Comparison of ENCODE assay signal across 29 cellular contexts in genomic region chr11:111814106-111814505, GRCh38. TPM values are rescaled to one million over a fixed set of nuclear protein-coding genes. Genes with fewer than 3 reads are reported as not detected.
DNase-seq lines count a peak whose midpoint lies in the region; ATAC-seq, FAIRE-seq and TF ChIP-seq lines count a peak whose summit lies in the region.
"Had no signal": no experiment of that assay in that cellular context is flagged by ENCODE, and none has a peak within 500 bp of the region (broad histone marks: within the 10 kb centered on the region; RNA-seq: fewer than 3 reads in every experiment).

No MANE protein-coding gene starts in this region.

- H3K4me1 ChIP-seq in K562 (replicated peaks in 1 of 2; ENCODE audit: control insufficient read depth in 2 of 2, insufficient read depth in 2 of 2, low read length in 2 of 2) (no peaks in the 10 kb centered on the region), hepatocyte (ENCODE audit: insufficient read depth) (no peaks in the 10 kb centered on the region), smooth muscle cell (ENCODE audit: low read depth) (no peaks in the 10 kb centered on the region), foreskin keratinocyte (no peaks in the 10 kb centered on the region)

- H3K4me3 ChIP-seq in K562 (no peak overlapping the region), hepatocyte (no peak overlapping the region), smooth muscle cell (peak overlapping the region; percentile 35)
- H3K4me3 ChIP-seq: BLaER1 treated with 17β-estradiol and CSF1 and Interleukin-3, amounts not matched to agents 10 nM and 100 nM; lung had no signal

- no peak overlapping the region for H3K9ac ChIP-seq in K562 (ENCODE audit: insufficient read depth in 1 of 2, low read depth in 2 of 2, low read length in 2 of 2)
- H3K9ac ChIP-seq in smooth muscle cell (ENCODE audit: low read depth) = peak overlapping the region; percentile 64
- H3K9ac ChIP-seq: BLaER1 treated with 17β-estradiol and CSF1 and Interleukin-3, amounts not matched to agents 10 nM and 100 nM had no signal

- no peak; the same call in 2 of the 3 replicates for ATAC-seq in K562
- ATAC-seq in foreskin keratinocyte = no peak
- ATAC-seq: activated T-cell treated with anti-CD3 and anti-CD28 coated beads, Interleukin-2, amount 50 U/mL, for 72 hours had no signal

- H3K27me3 ChIP-seq in K562 (ENCODE audit: control insufficient read depth in 2 of 2, insufficient read depth in 2 of 2, low read length in 2 of 2) = no peaks in the 10 kb centered on the region
- H3K27me3 ChIP-seq in hepatocyte = no peaks in the 10 kb centered on the region
- H3K27me3 ChIP-seq in smooth muscle cell (ENCODE audit: low read depth) = no peaks in the 10 kb centered on the region
- H3K27me3 ChIP-seq in foreskin keratinocyte = no peaks in the 10 kb centered on the region
- H3K27me3 ChIP-seq: BLaER1 treated with 17β-estradiol and CSF1 and Interleukin-3, amounts not matched to agents 10 nM and 100 nM had no signal

- peaks cover 25% of the 10 kb centered on the region for H3F3A ChIP-seq in smooth muscle cell (ENCODE audit: low read depth)

- in situ Hi-C loops in K562 (cut with MboI) = no loop called here
- in situ Hi-C loops in G401 (cut with HindIII; ENCODE audit: low sequenced_read_pairs) = no loop called here

- no peaks in the 10 kb centered on the region for H3K9me3 Mint-ChIP-seq in activated CD4-positive, alpha-beta memory T cell treated with anti-CD3 and anti-CD28 coated beads for 36 hours
- H3K9me3 Mint-ChIP-seq: activated B cell treated with CpG ODN at 0.5 μM for 24 hours; activated T-cell treated with anti-CD3 and anti-CD28 coated beads, Interleukin-2, amount 50 U/mL, for 72 hours; H9; neural crest cell; stimulated activated naive CD8-positive, alpha-beta T cell treated with anti-CD3 and anti-CD28 coated beads, Interleukin-15, Interleukin-2, amounts not matched to agents 100 ng/mL and 50 ng/mL, for 24 hours; type B pancreatic cell had no signal

- TF ChIP-seq RAD21 in K562 (CRISPR knock-in tag; conservative IDR thresholded peaks at IDR 0.05 in 1 of 2, IDR thresholded peaks at IDR 0.05 in 1 of 2) = no peak

- TF ChIP-seq EP300 in K562 (IDR thresholded peaks at IDR 0.05; ENCODE audit: low read length) = no peak

- H3K36me3 ChIP-seq in K562 (ENCODE audit: control insufficient read depth, insufficient read depth, low read length) = no peaks in the 10 kb centered on the region
- H3K36me3 ChIP-seq in hepatocyte (replicated peaks; ENCODE audit: insufficient read depth, low read depth) = no peaks in the 10 kb centered on the region
- peaks cover 2% of the 10 kb centered on the region for H3K36me3 ChIP-seq in smooth muscle cell (ENCODE audit: low read depth)

- H3K4me2 ChIP-seq in K562 (ENCODE audit: insufficient read depth, low read length) = no peak overlapping the region
- H3K4me2 ChIP-seq in hepatocyte = no peak overlapping the region
- peak overlapping the region; percentile 83 for H3K4me2 ChIP-seq in smooth muscle cell
- H3K4me2 ChIP-seq: BLaER1 treated with 17β-estradiol and CSF1 and Interleukin-3, amounts not matched to agents 10 nM and 100 nM had no signal

- TF ChIP-seq CTCF in K562 (IDR thresholded peaks at IDR 0.05 in 2 of 3, conservative IDR thresholded peaks at IDR 0.05 in 1 of 3; ENCODE audit: insufficient read depth in 2 of 3, low read depth in 1 of 3, low read length in 3 of 3) (no peak), hepatocyte (IDR thresholded peaks at IDR 0.05; ENCODE audit: poor library complexity) (no peak), smooth muscle cell (IDR thresholded peaks at IDR 0.05; ENCODE audit: borderline replicate concordance, insufficient read depth, poor library complexity, severe bottlenecking) (no peak), foreskin keratinocyte (conservative IDR thresholded peaks at IDR 0.05) (no peak)

- H2AFZ ChIP-seq in K562 (ENCODE audit: low read depth, low read length) (no peak overlapping the region), hepatocyte (no peak overlapping the region), smooth muscle cell (ENCODE audit: low read depth) (no peak overlapping the region)

- no peak overlapping the region for H3K27ac ChIP-seq in K562 (ENCODE audit: extremely low read depth, low read depth, low read length)
- peak overlapping the region; percentile 14 for H3K27ac ChIP-seq in hepatocyte
- peak overlapping the region; percentile 91 for H3K27ac ChIP-seq in smooth muscle cell (ENCODE audit: low read depth)
- no peak overlapping the region for H3K27ac ChIP-seq in foreskin keratinocyte
- H3K27ac ChIP-seq: BLaER1 treated with 17β-estradiol and CSF1 and Interleukin-3, amounts not matched to agents 10 nM and 100 nM had no signal

- DNase-seq in GM12892 (ENCODE audit: insufficient read length) (no peak), K562 (ENCODE audit: extremely low read depth in 1 of 4, low spot score in 3 of 4) (no peak), hepatocyte (ENCODE audit: low spot score) (no peak), smooth muscle cell (lab: John Stamatoyannopoulos, UW; ENCODE audit: unreplicated experiment) (no peak), G401 (ENCODE audit: low spot score) (no peak), foreskin keratinocyte (no peak), NCI-H345 treated with DMSO at 0.1 percent for 48 hours (lab: John Stamatoyannopoulos, UW; ENCODE audit: unreplicated experiment) (no peak)
- no peak for DNase-seq in activated CD4-positive, alpha-beta memory T cell treated with anti-CD3 and anti-CD28 coated beads for 36 hours
- DNase-seq: activated B cell treated with CpG ODN at 0.5 μM for 24 hours; activated naive CD4-positive, alpha-beta T cell; activated T-cell treated with anti-CD3 and anti-CD28 coated beads, Interleukin-2, amount 50 U/mL, for 72 hours; amniotic stem cell; COR-L47; DND-41; H9; islet precursor cell; KBM-7; MM.1S; NCI-H2029; NCI-H526 treated with DMSO at 0.1 percent for 48 hours; posterior cingulate gyrus; SW 1271; T1000 had no signal

- FAIRE-seq in GM12892 (lab: Jason Lieb, UNC) (peak; percentile 36), K562 (lab: Jason Lieb, UNC) (no peak)
- FAIRE-seq: colon had no signal

- no peak overlapping the region for H3K4me3 Mint-ChIP-seq in activated CD4-positive, alpha-beta memory T cell treated with anti-CD3 and anti-CD28 coated beads for 36 hours
- H3K4me3 Mint-ChIP-seq: activated B cell treated with CpG ODN at 0.5 μM for 24 hours; activated T-cell treated with anti-CD3 and anti-CD28 coated beads, Interleukin-2, amount 50 U/mL, for 72 hours; H9; neural crest cell; stimulated activated naive CD8-positive, alpha-beta T cell treated with anti-CD3 and anti-CD28 coated beads, Interleukin-15, Interleukin-2, amounts not matched to agents 100 ng/mL and 50 ng/mL, for 24 hours had no signal

- no peaks in the 10 kb centered on the region for H3K9me1 ChIP-seq in K562 (ENCODE audit: control insufficient read depth, insufficient read depth, low read length)

- H3K79me2 ChIP-seq in K562 (ENCODE audit: control insufficient read depth, insufficient read depth, low read length) (no peaks in the 10 kb centered on the region), hepatocyte (peaks cover 4% of the 10 kb centered on the region), smooth muscle cell (ENCODE audit: low read depth) (peaks cover 40% of the 10 kb centered on the region)

- no TSS peak for BruUV-seq in K562 (replicated peaks; lab: Mats Ljungman, UMichigan)

- POLR2A ChIA-PET in K562 (lab: Yijun Ruan, JAX) = no interaction called here
- POLR2A ChIA-PET in activated CD4-positive, alpha-beta memory T cell treated with anti-CD3 and anti-CD28 coated beads for 36 hours (lab: Charles Lee) = no interaction called here

- no peaks in the 10 kb centered on the region for H3K9me3 ChIP-seq in K562 (replicated peaks; ENCODE audit: control insufficient read depth, insufficient read depth, low read depth, low read length)
- no peaks in the 10 kb centered on the region for H3K9me3 ChIP-seq in hepatocyte (ENCODE audit: low read depth)
- no peaks in the 10 kb centered on the region for H3K9me3 ChIP-seq in smooth muscle cell (replicated peaks; ENCODE audit: low read depth)

- H3K36me3 Mint-ChIP-seq in activated CD4-positive, alpha-beta memory T cell treated with anti-CD3 and anti-CD28 coated beads for 36 hours = peaks cover 2% of the 10 kb centered on the region

- H3K27me3 Mint-ChIP-seq in activated CD4-positive, alpha-beta memory T cell treated with anti-CD3 and anti-CD28 coated beads for 36 hours = no peaks in the 10 kb centered on the region
- H3K27me3 Mint-ChIP-seq: activated B cell treated with CpG ODN at 0.5 μM for 24 hours; stimulated activated naive CD8-positive, alpha-beta T cell treated with anti-CD3 and anti-CD28 coated beads, Interleukin-15, Interleukin-2, amounts not matched to agents 100 ng/mL and 50 ng/mL, for 24 hours; type B pancreatic cell had no signal

- H3K9me2 ChIP-seq in hepatocyte (replicated peaks; ENCODE audit: insufficient read depth) = no peaks in the 10 kb centered on the region

- CTCF ChIA-PET in K562 (lab: Yijun Ruan, JAX; ENCODE audit: low intra/inter-chr PET ratio) = no interaction called here
- CTCF ChIA-PET in activated CD4-positive, alpha-beta memory T cell treated with anti-CD3 and anti-CD28 coated beads for 36 hours (lab: Charles Lee) = no interaction called here

- intact Hi-C loops in K562 (cut with micrococcal nuclease) = no loop called here
- intact Hi-C loops in activated CD4-positive, alpha-beta memory T cell treated with anti-CD3 and anti-CD28 coated beads for 36 hours (cut with micrococcal nuclease) = no loop called here

- 67% methylated on average over 1 of the region's 1 CpG for WGBS in K562 (ENCODE audit: insufficient coverage, low coverage, missing lambda C conversion rate)
- WGBS in hepatocyte (ENCODE audit: low lambda C conversion rate, missing lambda C conversion rate) = 71% methylated on average over 1 of the region's 1 CpG
- 75% methylated on average over 1 of the region's 1 CpG for WGBS in smooth muscle cell (ENCODE audit: low lambda C conversion rate)

- H4K20me1 ChIP-seq in K562 (replicated peaks; ENCODE audit: control insufficient read depth, insufficient read depth, low read length) (no peaks in the 10 kb centered on the region), hepatocyte (ENCODE audit: insufficient read depth, poor library complexity, severe bottlenecking) (no peaks in the 10 kb centered on the region), smooth muscle cell (ENCODE audit: low read depth) (no peaks in the 10 kb centered on the region)
- H4K20me1 ChIP-seq: BLaER1 treated with 17β-estradiol and CSF1 and Interleukin-3, amounts not matched to agents 10 nM and 100 nM had no signal

- TF ChIP-seq POLR2A in GM12892 (IDR thresholded peaks at IDR 0.05; ENCODE audit: low read depth, low read length) (no peak), K562 (conservative IDR thresholded peaks at IDR 0.05) (no peak)

- peaks cover 3% of the 10 kb centered on the region for H3K4me1 Mint-ChIP-seq in activated CD4-positive, alpha-beta memory T cell treated with anti-CD3 and anti-CD28 coated beads for 36 hours (ENCODE audit: low read depth)
- H3K4me1 Mint-ChIP-seq: activated B cell treated with CpG ODN at 0.5 μM for 24 hours had no signal

- no peak overlapping the region for H3K27ac Mint-ChIP-seq in activated CD4-positive, alpha-beta memory T cell treated with anti-CD3 and anti-CD28 coated beads for 36 hours
- H3K27ac Mint-ChIP-seq: activated B cell treated with CpG ODN at 0.5 μM for 24 hours; H9; stimulated activated naive CD8-positive, alpha-beta T cell treated with anti-CD3 and anti-CD28 coated beads, Interleukin-15, Interleukin-2, amounts not matched to agents 100 ng/mL and 50 ng/mL, for 24 hours; type B pancreatic cell had no signal

RNA-seq across cellular contexts. Expression of gene PPP2R1B, which starts 47.9 kb away (rescaled TPM):
- 16.8 TPM for polyA plus RNA-seq in GM12892 (2012; ENCODE audit: missing spikeins)
- total RNA-seq in K562 (2011; cell fraction: chromatin; rRNA removed; ENCODE audit: low replicate concordance) = 46.5 and 64.1 TPM in 2 replicates
- total RNA-seq in K562 (2011; cell fraction: nucleolus; rRNA removed) = 22.1 and 22.3 TPM in 2 replicates
- 33.6 and 43.7 TPM in 2 replicates for total RNA-seq in K562 (2011; cell fraction: nucleoplasm; rRNA removed)
- total RNA-seq in K562 (2014; rRNA removed) (24.6 and 32.1 TPM in 2 replicates), K562 (2014; rRNA removed; fragmentation: Illumina TruSeq; extraction: Trizol) (39.8 and 46.0 TPM in 2 replicates), K562 (2015; rRNA removed; fragmentation: Illumina TruSeq; extraction: Trizol) (25.1 and 30.4 TPM in 2 replicates), K562 (2021) (57.3 and 57.4 TPM in 2 replicates), hepatocyte (41.0 and 43.5 TPM in 2 replicates), smooth muscle cell (29.5 and 40.2 TPM in 2 replicates), foreskin keratinocyte (30.4 and 32.9 TPM in 2 replicates)
- polyA plus RNA-seq in K562 (2011; rRNA removed) (33.4 and 48.4 TPM in 2 replicates), K562 (2014; fragmentation: Illumina TruSeq; extraction: Trizol) (36.4 and 39.4 TPM in 2 replicates), K562 (2014; fragmentation: Nextera tagmentation; extraction: Ambion mirVana) (10 to 100 TPM; 50.9 to 68.5 TPM), K562 (2014; rRNA removed) (24.7 and 31.5 TPM in 2 replicates), hepatocyte (22.7 and 25.3 TPM in 2 replicates), smooth muscle cell (13.1 and 21.9 TPM in 2 replicates), foreskin keratinocyte (11.5 and 13.1 TPM in 2 replicates)
- 23.5 and 28.5 TPM in 2 replicates for polyA plus RNA-seq in K562 (2011; cell fraction: cytosol; rRNA removed)
- 21.3 and 22.6 TPM in 2 replicates for polyA plus RNA-seq in K562 (2011; cell fraction: nucleus; rRNA removed)
- 16.8 and 30.6 TPM in 2 replicates for polyA plus RNA-seq in K562 (2012)
- 84.3 and 113 TPM in 2 replicates for polyA minus RNA-seq in K562 (2011; rRNA and poly(A)+ RNA removed)
- 32.5 and 47.0 TPM in 2 replicates for polyA minus RNA-seq in K562 (2011; cell fraction: cytosol; rRNA and poly(A)+ RNA removed)
- polyA minus RNA-seq in K562 (2011; cell fraction: nucleus; rRNA and poly(A)+ RNA removed) = 19.3 and 31.8 TPM in 2 replicates
- total RNA-seq in G401 (2014; rRNA removed; shearing (Covaris generic)) = 115 and 118 TPM in 2 replicates
- 10 to 100 TPM; 49.4 to 51.1 TPM for total RNA-seq in activated CD4-positive, alpha-beta memory T cell treated with anti-CD3 and anti-CD28 coated beads for 36 hours

RNA-seq across cellular contexts. Expression of gene ALG9, which starts 57.3 kb away (rescaled TPM):
- polyA plus RNA-seq in GM12892 (2012; ENCODE audit: missing spikeins) = 23.2 TPM
- total RNA-seq in K562 (2011; cell fraction: chromatin; rRNA removed; ENCODE audit: low replicate concordance) = 75.2 and 88.9 TPM in 2 replicates
- 62.8 and 66.0 TPM in 2 replicates for total RNA-seq in K562 (2011; cell fraction: nucleolus; rRNA removed)
- total RNA-seq in K562 (2011; cell fraction: nucleoplasm; rRNA removed) = 72.1 and 74.9 TPM in 2 replicates
- 17.6 and 24.7 TPM in 2 replicates for total RNA-seq in K562 (2014; rRNA removed)
- total RNA-seq in K562 (2014; rRNA removed; fragmentation: Illumina TruSeq; extraction: Trizol) = 28.6 and 29.3 TPM in 2 replicates
- total RNA-seq in K562 (2015; rRNA removed; fragmentation: Illumina TruSeq; extraction: Trizol) = 24.4 and 25.2 TPM in 2 replicates
- total RNA-seq in K562 (2021) = 24.9 and 27.2 TPM in 2 replicates
- 40.5 and 46.7 TPM in 2 replicates for polyA plus RNA-seq in K562 (2011; rRNA removed)
- 23.3 and 39.7 TPM in 2 replicates for polyA plus RNA-seq in K562 (2011; cell fraction: cytosol; rRNA removed)
- polyA plus RNA-seq in K562 (2011; cell fraction: nucleus; rRNA removed) = 76.5 and 116 TPM in 2 replicates
- polyA plus RNA-seq in K562 (2012) = 21.6 and 25.7 TPM in 2 replicates
- 29.1 and 36.4 TPM in 2 replicates for polyA plus RNA-seq in K562 (2014; fragmentation: Illumina TruSeq; extraction: Trizol)
- 10 to 100 TPM; 11.5 to 12.2 TPM for polyA plus RNA-seq in K562 (2014; fragmentation: Nextera tagmentation; extraction: Ambion mirVana)
- 18.9 and 22.5 TPM in 2 replicates for polyA plus RNA-seq in K562 (2014; rRNA removed)
- 53.9 and 56.2 TPM in 2 replicates for polyA minus RNA-seq in K562 (2011; rRNA and poly(A)+ RNA removed)
- polyA minus RNA-seq in K562 (2011; cell fraction: cytosol; rRNA and poly(A)+ RNA removed) = 21.3 and 28.9 TPM in 2 replicates
- 30.2 and 34.3 TPM in 2 replicates for polyA minus RNA-seq in K562 (2011; cell fraction: nucleus; rRNA and poly(A)+ RNA removed)
- 42.0 and 52.4 TPM in 2 replicates for total RNA-seq in hepatocyte
- 22.6 and 38.7 TPM in 2 replicates for polyA plus RNA-seq in hepatocyte
- total RNA-seq in smooth muscle cell = 97.2 and 116 TPM in 2 replicates
- 70.5 and 73.2 TPM in 2 replicates for polyA plus RNA-seq in smooth muscle cell
- total RNA-seq in G401 (2014; rRNA removed; shearing (Covaris generic)) = 55.8 and 71.4 TPM in 2 replicates
- 30.3 and 32.6 TPM in 2 replicates for total RNA-seq in foreskin keratinocyte
- polyA plus RNA-seq in foreskin keratinocyte = 20.6 and 21.3 TPM in 2 replicates
- total RNA-seq in activated CD4-positive, alpha-beta memory T cell treated with anti-CD3 and anti-CD28 coated beads for 36 hours = 10 to 100 TPM; 23.6 to 26.7 TPM

Comparison
In these comparisons a context has a peak if more than half of its experiments do, and no peak if none do; other contexts are left out.
1. H3K27ac ChIP-seq: peak in hepatocyte (single experiment) and smooth muscle cell (single experiment); none in K562 (single experiment) and foreskin keratinocyte (single experiment).